ENCODE assay signal across 1 cellular context in genomic region chr12:19129486-19130223, GRCh38.
TF ChIP-seq lines count a peak whose summit lies in the region.

A gene with protein sequence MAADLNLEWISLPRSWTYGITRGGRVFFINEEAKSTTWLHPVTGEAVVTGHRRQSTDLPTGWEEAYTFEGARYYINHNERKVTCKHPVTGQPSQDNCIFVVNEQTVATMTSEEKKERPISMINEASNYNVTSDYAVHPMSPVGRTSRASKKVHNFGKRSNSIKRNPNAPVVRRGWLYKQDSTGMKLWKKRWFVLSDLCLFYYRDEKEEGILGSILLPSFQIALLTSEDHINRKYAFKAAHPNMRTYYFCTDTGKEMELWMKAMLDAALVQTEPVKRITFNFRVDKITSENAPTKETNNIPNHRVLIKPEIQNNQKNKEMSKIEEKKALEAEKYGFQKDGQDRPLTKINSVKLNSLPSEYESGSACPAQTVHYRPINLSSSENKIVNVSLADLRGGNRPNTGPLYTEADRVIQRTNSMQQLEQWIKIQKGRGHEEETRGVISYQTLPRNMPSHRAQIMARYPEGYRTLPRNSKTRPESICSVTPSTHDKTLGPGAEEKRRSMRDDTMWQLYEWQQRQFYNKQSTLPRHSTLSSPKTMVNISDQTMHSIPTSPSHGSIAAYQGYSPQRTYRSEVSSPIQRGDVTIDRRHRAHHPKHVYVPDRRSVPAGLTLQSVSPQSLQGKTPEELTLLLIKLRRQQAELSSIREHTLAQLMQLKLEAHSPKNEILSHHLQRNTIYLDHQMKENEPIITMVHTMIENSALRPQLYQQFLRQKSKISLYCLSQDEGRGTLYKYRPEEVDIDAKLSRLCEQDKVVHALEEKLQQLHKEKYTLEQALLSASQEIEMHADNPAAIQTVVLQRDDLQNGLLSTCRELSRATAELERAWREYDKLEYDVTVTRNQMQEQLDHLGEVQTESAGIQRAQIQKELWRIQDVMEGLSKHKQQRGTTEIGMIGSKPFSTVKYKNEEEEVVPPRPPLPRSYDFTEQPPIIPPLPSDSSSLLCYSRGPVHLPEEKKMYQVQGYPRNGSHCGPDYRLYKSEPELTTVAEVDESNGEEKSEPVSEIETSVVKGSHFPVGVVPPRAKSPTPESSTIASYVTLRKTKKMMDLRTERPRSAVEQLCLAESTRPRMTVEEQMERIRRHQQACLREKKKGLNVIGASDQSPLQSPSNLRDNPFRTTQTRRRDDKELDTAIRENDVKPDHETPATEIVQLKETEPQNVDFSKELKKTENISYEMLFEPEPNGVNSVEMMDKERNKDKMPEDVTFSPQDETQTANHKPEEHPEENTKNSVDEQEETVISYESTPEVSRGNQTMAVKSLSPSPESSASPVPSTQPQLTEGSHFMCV (plus strand): TSS chr12:19129733. CDS start chr12:19129800, 67 bp downstream.

TF ChIP-seq in HepG2, 621 proteins besides CTCF, POLR2A, EP300 and RAD21 (continued from another document and continues in another):
- TF ChIP-seq, protein P1, sequence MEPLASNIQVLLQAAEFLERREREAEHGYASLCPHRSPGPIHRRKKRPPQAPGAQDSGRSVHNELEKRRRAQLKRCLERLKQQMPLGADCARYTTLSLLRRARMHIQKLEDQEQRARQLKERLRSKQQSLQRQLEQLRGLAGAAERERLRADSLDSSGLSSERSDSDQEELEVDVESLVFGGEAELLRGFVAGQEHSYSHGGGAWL (CRISPR knock-in tag; IDR thresholded peaks at IDR 0.05) = no peak
- no peak for TF ChIP-seq ZNF432 (CRISPR knock-in tag; IDR thresholded peaks at IDR 0.05; ENCODE audit: borderline replicate concordance)
- 0 out of 2 replicates have a peak, but pooled peaks have one; percentile 12 for TF ChIP-seq RARA (CRISPR knock-in tag; IDR thresholded peaks at IDR 0.05)
- no peak for TF ChIP-seq ZNF879 (CRISPR knock-in tag; IDR thresholded peaks at IDR 0.05)
- TF ChIP-seq ZNF776 (CRISPR knock-in tag; IDR thresholded peaks at IDR 0.05) = no peak
- no peak for TF ChIP-seq FOXA3 (CRISPR knock-in tag; IDR thresholded peaks at IDR 0.05)
- TF ChIP-seq ZFP36 (IDR thresholded peaks at IDR 0.05; ENCODE audit: borderline replicate concordance, low read depth, low read length, partially characterized antibody) = no peak
- TF ChIP-seq, protein P2, sequence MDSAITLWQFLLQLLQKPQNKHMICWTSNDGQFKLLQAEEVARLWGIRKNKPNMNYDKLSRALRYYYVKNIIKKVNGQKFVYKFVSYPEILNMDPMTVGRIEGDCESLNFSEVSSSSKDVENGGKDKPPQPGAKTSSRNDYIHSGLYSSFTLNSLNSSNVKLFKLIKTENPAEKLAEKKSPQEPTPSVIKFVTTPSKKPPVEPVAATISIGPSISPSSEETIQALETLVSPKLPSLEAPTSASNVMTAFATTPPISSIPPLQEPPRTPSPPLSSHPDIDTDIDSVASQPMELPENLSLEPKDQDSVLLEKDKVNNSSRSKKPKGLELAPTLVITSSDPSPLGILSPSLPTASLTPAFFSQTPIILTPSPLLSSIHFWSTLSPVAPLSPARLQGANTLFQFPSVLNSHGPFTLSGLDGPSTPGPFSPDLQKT (CRISPR knock-in tag; IDR thresholded peaks at IDR 0.05; ENCODE audit: borderline replicate concordance) = no peak
- TF ChIP-seq, protein P3, sequence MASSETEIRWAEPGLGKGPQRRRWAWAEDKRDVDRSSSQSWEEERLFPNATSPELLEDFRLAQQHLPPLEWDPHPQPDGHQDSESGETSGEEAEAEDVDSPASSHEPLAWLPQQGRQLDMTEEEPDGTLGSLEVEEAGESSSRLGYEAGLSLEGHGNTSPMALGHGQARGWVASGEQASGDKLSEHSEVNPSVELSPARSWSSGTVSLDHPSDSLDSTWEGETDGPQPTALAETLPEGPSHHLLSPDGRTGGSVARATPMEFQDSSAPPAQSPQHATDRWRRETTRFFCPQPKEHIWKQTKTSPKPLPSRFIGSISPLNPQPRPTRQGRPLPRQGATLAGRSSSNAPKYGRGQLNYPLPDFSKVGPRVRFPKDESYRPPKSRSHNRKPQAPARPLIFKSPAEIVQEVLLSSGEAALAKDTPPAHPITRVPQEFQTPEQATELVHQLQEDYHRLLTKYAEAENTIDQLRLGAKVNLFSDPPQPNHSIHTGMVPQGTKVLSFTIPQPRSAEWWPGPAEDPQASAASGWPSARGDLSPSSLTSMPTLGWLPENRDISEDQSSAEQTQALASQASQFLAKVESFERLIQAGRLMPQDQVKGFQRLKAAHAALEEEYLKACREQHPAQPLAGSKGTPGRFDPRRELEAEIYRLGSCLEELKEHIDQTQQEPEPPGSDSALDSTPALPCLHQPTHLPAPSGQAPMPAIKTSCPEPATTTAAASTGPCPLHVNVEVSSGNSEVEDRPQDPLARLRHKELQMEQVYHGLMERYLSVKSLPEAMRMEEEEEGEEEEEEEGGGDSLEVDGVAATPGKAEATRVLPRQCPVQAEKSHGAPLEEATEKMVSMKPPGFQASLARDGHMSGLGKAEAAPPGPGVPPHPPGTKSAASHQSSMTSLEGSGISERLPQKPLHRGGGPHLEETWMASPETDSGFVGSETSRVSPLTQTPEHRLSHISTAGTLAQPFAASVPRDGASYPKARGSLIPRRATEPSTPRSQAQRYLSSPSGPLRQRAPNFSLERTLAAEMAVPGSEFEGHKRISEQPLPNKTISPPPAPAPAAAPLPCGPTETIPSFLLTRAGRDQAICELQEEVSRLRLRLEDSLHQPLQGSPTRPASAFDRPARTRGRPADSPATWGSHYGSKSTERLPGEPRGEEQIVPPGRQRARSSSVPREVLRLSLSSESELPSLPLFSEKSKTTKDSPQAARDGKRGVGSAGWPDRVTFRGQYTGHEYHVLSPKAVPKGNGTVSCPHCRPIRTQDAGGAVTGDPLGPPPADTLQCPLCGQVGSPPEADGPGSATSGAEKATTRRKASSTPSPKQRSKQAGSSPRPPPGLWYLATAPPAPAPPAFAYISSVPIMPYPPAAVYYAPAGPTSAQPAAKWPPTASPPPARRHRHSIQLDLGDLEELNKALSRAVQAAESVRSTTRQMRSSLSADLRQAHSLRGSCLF (CRISPR knock-in tag; IDR thresholded peaks at IDR 0.05; ENCODE audit: borderline replicate concordance) = no peak
- TF ChIP-seq PHF20 (CRISPR knock-in tag; IDR thresholded peaks at IDR 0.05) = no peak
- no peak for TF ChIP-seq ZNF180 (CRISPR knock-in tag; IDR thresholded peaks at IDR 0.05; ENCODE audit: borderline replicate concordance, low read depth)
- TF ChIP-seq ZNF430 (CRISPR knock-in tag; IDR thresholded peaks at IDR 0.05) = 0 out of 2 replicates have a peak, but pooled peaks have one; percentile 57
- TF ChIP-seq ADNP (CRISPR knock-in tag; IDR thresholded peaks at IDR 0.05) = no peak
- no peak for TF ChIP-seq JUN (CRISPR knock-in tag; IDR thresholded peaks at IDR 0.05)
- no peak for TF ChIP-seq HNRNPL (IDR thresholded peaks at IDR 0.05; ENCODE audit: low read depth, low read length)
- 0 out of 2 replicates have a peak, but pooled peaks have one; percentile 30 for TF ChIP-seq AHR (CRISPR knock-in tag; IDR thresholded peaks at IDR 0.05)
- TF ChIP-seq ZKSCAN5 (CRISPR knock-in tag; IDR thresholded peaks at IDR 0.05) = no peak
- TF ChIP-seq KDM2A (CRISPR knock-in tag; IDR thresholded peaks at IDR 0.05; ENCODE audit: borderline replicate concordance, low read depth) = no peak; the same call in 1 of the 2 replicates
- no peak for TF ChIP-seq FOXO1 (CRISPR knock-in tag; IDR thresholded peaks at IDR 0.05)
- TF ChIP-seq, protein P4, sequence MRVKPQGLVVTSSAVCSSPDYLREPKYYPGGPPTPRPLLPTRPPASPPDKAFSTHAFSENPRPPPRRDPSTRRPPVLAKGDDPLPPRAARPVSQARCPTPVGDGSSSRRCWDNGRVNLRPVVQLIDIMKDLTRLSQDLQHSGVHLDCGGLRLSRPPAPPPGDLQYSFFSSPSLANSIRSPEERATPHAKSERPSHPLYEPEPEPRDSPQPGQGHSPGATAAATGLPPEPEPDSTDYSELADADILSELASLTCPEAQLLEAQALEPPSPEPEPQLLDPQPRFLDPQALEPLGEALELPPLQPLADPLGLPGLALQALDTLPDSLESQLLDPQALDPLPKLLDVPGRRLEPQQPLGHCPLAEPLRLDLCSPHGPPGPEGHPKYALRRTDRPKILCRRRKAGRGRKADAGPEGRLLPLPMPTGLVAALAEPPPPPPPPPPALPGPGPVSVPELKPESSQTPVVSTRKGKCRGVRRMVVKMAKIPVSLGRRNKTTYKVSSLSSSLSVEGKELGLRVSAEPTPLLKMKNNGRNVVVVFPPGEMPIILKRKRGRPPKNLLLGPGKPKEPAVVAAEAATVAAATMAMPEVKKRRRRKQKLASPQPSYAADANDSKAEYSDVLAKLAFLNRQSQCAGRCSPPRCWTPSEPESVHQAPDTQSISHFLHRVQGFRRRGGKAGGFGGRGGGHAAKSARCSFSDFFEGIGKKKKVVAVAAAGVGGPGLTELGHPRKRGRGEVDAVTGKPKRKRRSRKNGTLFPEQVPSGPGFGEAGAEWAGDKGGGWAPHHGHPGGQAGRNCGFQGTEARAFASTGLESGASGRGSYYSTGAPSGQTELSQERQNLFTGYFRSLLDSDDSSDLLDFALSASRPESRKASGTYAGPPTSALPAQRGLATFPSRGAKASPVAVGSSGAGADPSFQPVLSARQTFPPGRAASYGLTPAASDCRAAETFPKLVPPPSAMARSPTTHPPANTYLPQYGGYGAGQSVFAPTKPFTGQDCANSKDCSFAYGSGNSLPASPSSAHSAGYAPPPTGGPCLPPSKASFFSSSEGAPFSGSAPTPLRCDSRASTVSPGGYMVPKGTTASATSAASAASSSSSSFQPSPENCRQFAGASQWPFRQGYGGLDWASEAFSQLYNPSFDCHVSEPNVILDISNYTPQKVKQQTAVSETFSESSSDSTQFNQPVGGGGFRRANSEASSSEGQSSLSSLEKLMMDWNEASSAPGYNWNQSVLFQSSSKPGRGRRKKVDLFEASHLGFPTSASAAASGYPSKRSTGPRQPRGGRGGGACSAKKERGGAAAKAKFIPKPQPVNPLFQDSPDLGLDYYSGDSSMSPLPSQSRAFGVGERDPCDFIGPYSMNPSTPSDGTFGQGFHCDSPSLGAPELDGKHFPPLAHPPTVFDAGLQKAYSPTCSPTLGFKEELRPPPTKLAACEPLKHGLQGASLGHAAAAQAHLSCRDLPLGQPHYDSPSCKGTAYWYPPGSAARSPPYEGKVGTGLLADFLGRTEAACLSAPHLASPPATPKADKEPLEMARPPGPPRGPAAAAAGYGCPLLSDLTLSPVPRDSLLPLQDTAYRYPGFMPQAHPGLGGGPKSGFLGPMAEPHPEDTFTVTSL (CRISPR knock-in tag; IDR thresholded peaks at IDR 0.05; ENCODE audit: borderline replicate concordance) = no peak
- TF ChIP-seq ZNF292 (CRISPR knock-in tag; IDR thresholded peaks at IDR 0.05; ENCODE audit: borderline replicate concordance, low read depth) = no peak
- TF ChIP-seq NFRKB (IDR thresholded peaks at IDR 0.05) = no peak
- no peak for TF ChIP-seq SIX1 (CRISPR knock-in tag; IDR thresholded peaks at IDR 0.05; ENCODE audit: borderline replicate concordance)
- no peak for TF ChIP-seq MTA1 (CRISPR knock-in tag; IDR thresholded peaks at IDR 0.05; ENCODE audit: borderline replicate concordance)
- no peak for TF ChIP-seq ZC3H13 (CRISPR knock-in tag; IDR thresholded peaks at IDR 0.05)
- no peak for TF ChIP-seq AKAP8 (CRISPR knock-in tag; IDR thresholded peaks at IDR 0.05)
- no peak for TF ChIP-seq KDM1A (CRISPR knock-in tag; IDR thresholded peaks at IDR 0.05)
- no peak for TF ChIP-seq MYPOP (CRISPR knock-in tag; IDR thresholded peaks at IDR 0.05)
- TF ChIP-seq, protein P5, sequence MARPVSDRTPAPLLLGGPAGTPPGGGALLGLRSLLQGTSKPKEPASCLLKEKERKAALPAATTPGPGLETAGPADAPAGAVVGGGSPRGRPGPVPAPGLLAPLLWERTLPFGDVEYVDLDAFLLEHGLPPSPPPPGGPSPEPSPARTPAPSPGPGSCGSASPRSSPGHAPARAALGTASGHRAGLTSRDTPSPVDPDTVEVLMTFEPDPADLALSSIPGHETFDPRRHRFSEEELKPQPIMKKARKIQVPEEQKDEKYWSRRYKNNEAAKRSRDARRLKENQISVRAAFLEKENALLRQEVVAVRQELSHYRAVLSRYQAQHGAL (CRISPR knock-in tag; IDR thresholded peaks at IDR 0.05; ENCODE audit: not compliant biosample characterization) = no peak
- TF ChIP-seq ISL2 (CRISPR knock-in tag; IDR thresholded peaks at IDR 0.05) = no peak
- TF ChIP-seq TEAD3 (CRISPR knock-in tag; optimal IDR thresholded peaks at IDR 0.05; ENCODE audit: borderline replicate concordance) = no peak
- no peak for TF ChIP-seq SMC3 (IDR thresholded peaks at IDR 0.05; ENCODE audit: low read length)
- TF ChIP-seq IRX3 (CRISPR knock-in tag; IDR thresholded peaks at IDR 0.05; ENCODE audit: borderline replicate concordance, low read depth) = no peak
- TF ChIP-seq, protein P6, sequence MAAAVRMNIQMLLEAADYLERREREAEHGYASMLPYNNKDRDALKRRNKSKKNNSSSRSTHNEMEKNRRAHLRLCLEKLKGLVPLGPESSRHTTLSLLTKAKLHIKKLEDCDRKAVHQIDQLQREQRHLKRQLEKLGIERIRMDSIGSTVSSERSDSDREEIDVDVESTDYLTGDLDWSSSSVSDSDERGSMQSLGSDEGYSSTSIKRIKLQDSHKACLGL (CRISPR knock-in tag; IDR thresholded peaks at IDR 0.05) = no peak
- TF ChIP-seq NFIC (IDR thresholded peaks at IDR 0.05; ENCODE audit: low read length) = no peak
- TF ChIP-seq ZNF724P (CRISPR knock-in tag; IDR thresholded peaks at IDR 0.05; ENCODE audit: borderline replicate concordance) = no peak
- no peak for TF ChIP-seq NFIB (CRISPR knock-in tag; IDR thresholded peaks at IDR 0.05; ENCODE audit: borderline replicate concordance)
- TF ChIP-seq SSRP1 (CRISPR knock-in tag; IDR thresholded peaks at IDR 0.05) = no peak
- TF ChIP-seq ERF (CRISPR knock-in tag; IDR thresholded peaks at IDR 0.05) = no peak
